1 cellular context compared by ENCODE assay signal in genomic region chr2:240565267-240566202, GRCh38.
A peak's percentile ranks its signal among the peaks of the same experiment; 100 is the strongest.
TF ChIP-seq lines count a peak whose summit lies in the region.

No MANE protein-coding gene starts in this region.

TF ChIP-seq in endothelial cell of umbilical vein, 7 proteins besides CTCF, POLR2A, EP300 and RAD21 (continued from another document):
- no peak for TF ChIP-seq MAX (IDR thresholded peaks at IDR 0.05; ENCODE audit: insufficient read depth, insufficient read length)
- TF ChIP-seq GATA2 (IDR thresholded peaks at IDR 0.05; ENCODE audit: insufficient read depth, insufficient read length, low read depth, low read length), result peak; percentile 74
- TF ChIP-seq FOS (IDR thresholded peaks at IDR 0.05; ENCODE audit: borderline replicate concordance, insufficient read depth, low read length), result peak; percentile 83
- TF ChIP-seq EZH2 (IDR thresholded peaks at IDR 0.05; ENCODE audit: borderline replicate concordance, low read depth, low read length, severe bottlenecking), result no peak
- peak; percentile 49 for TF ChIP-seq JUN (IDR thresholded peaks at IDR 0.05; ENCODE audit: borderline replicate concordance, insufficient read depth, insufficient read length, low read depth)
